Comparison of ENCODE assay signal across 16 cellular contexts in the genomic region with DNA sequence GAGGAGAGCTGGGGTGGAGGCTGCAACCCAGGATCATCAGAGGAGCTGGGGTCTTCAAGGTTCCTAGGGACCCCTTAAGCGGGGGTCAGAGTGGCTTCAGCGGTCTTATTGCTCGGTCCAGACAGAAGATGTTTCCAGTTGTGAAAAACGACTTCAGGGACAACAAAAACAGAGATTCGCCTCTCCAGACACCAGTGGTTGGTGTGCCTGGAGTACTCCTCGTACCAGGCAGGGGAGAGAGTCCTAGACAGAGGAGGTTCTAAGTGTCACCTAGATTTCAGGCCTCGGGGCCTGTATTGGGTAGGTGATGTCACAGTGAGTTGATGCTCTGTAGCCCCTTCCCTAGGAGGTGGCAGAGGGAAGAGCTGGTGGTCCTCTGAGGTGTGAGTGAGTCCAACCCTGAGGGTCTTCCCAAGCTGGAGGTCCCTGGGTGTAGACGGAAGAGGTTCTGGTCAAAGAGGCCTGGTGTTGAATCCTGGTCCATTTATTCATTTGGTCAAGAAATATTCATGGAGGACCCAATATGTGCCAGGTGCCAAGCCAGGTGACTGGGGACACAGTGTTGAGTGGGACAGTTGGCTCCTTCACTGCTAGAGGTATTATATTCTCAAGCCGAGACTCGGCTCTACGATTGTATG. TPM values are rescaled to one million over a fixed set of nuclear protein-coding genes. Genes with fewer than 3 reads are reported as not detected.
DNase-seq lines count a peak whose midpoint lies in the region; ATAC-seq and TF ChIP-seq lines count a peak whose summit lies in the region.
"Had no signal": no experiment of that assay in that cellular context is flagged by ENCODE, and none has a peak within 500 bp of the region (broad histone marks: within the 10 kb centered on the region; RNA-seq: fewer than 3 reads in every experiment).

No MANE protein-coding gene starts in this region.

- BruUV-seq in OCI-LY7 (replicated peaks; lab: Mats Ljungman, UMichigan) = no TSS peak

- H3K4me2 ChIP-seq in DND-41 (ENCODE audit: insufficient read depth, low read length) (no peak overlapping the region), OCI-LY7 (ENCODE audit: low read length) (peak overlapping the region; percentile 24), GM23248 (ENCODE audit: unreplicated experiment) (no peak overlapping the region)
- H3K4me2 ChIP-seq: GM23338, SK-N-SH had no signal

- no peak overlapping the region for H3K27ac Mint-ChIP-seq in naive thymus-derived CD4-positive, alpha-beta T cell
- H3K27ac Mint-ChIP-seq: GM23338 had no signal

- 68 to 71% methylated on average over 10 to 11 of the region's 11 CpGs for WGBS in GM23248 (ENCODE audit: low coverage in 1 of 2, low lambda C conversion rate in 2 of 2, missing lambda C conversion rate in 2 of 2), 2 experiments

- no peak overlapping the region for H3K9ac ChIP-seq in DND-41 (ENCODE audit: low read depth, low read length)
- H3K9ac ChIP-seq in GM23248 = no peak overlapping the region
- H3K9ac ChIP-seq: SK-N-SH had no signal

- in situ Hi-C loops in GM23248 (cut with MboI) = no loop called here

- H3K4me3 Mint-ChIP-seq in naive thymus-derived CD4-positive, alpha-beta T cell = peak overlapping the region in 1 of 10 donors; percentile 41
- H3K4me3 Mint-ChIP-seq: CD4-positive, CD25-positive, alpha-beta regulatory T cell; GM23338 had no signal

- H3K27me3 Mint-ChIP-seq in naive thymus-derived CD4-positive, alpha-beta T cell = peaks cover 0 to 47% (median 0%) of the 10 kb centered on the region in 5 donors

- no peak for ATAC-seq in DND-41 (ENCODE audit: insufficient read depth, low read depth)
- ATAC-seq in left lobe of liver = no peak
- no peak for ATAC-seq in naive thymus-derived CD4-positive, alpha-beta T cell

- H3K36me3 Mint-ChIP-seq in naive thymus-derived CD4-positive, alpha-beta T cell = no peaks in the 10 kb centered on the region
- H3K36me3 Mint-ChIP-seq: CD4-positive, CD25-positive, alpha-beta regulatory T cell had no signal

- TF ChIP-seq CTCF in DND-41 (IDR thresholded peaks at IDR 0.05; ENCODE audit: borderline replicate concordance, extremely low read depth, low read length, poor library complexity, severe bottlenecking) (no peak), OCI-LY7 (conservative IDR thresholded peaks at IDR 0.05; ENCODE audit: low read length) (no peak)

- DNase-seq in AG20443 (ENCODE audit: low spot score) = peak; percentile 4
- no peak for DNase-seq in DND-41
- DNase-seq in OCI-LY7 (ENCODE audit: low spot score) = no peak
- peak; percentile 32 for DNase-seq in left lobe of liver (ENCODE audit: low spot score)
- DNase-seq in naive thymus-derived CD4-positive, alpha-beta T cell = no peak
- DNase-seq in iPS-NIHi11 (ENCODE audit: low spot score) = no peak
- DNase-seq in GM23248 = no peak
- DNase-seq: NCI-H1048, NCI-H1436 treated with DMSO at 0.1 percent for 48 hours, Right ventricle myocardium superior had no signal

- H3K36me3 ChIP-seq in DND-41 (ENCODE audit: insufficient read depth, low read length) = no peaks in the 10 kb centered on the region
- peaks cover 5% of the 10 kb centered on the region for H3K36me3 ChIP-seq in OCI-LY7 (ENCODE audit: insufficient read depth, low read length)
- no peaks in the 10 kb centered on the region for H3K36me3 ChIP-seq in naive thymus-derived CD4-positive, alpha-beta T cell (ENCODE audit: control insufficient read depth in 2 of 3, insufficient read depth in 3 of 3, low read length in 3 of 3)
- H3K36me3 ChIP-seq in GM23248 (ENCODE audit: low read depth) = no peaks in the 10 kb centered on the region

- peaks cover 91% of the 10 kb centered on the region for H3K4me1 ChIP-seq in DND-41 (ENCODE audit: insufficient read depth, low read length)
- peaks cover 91% of the 10 kb centered on the region for H3K4me1 ChIP-seq in OCI-LY7 (ENCODE audit: insufficient read depth, low read length, poor library complexity, severe bottlenecking)
- no peaks in the 10 kb centered on the region for H3K4me1 ChIP-seq in naive thymus-derived CD4-positive, alpha-beta T cell (ENCODE audit: control insufficient read depth in 2 of 2, insufficient read depth in 2 of 2, low read length in 2 of 2)
- no peaks in the 10 kb centered on the region for H3K4me1 ChIP-seq in GM23248 (ENCODE audit: insufficient read depth)
- H3K4me1 ChIP-seq: Caco-2 had no signal

- H4K20me1 ChIP-seq in DND-41 (ENCODE audit: insufficient read depth, low read length) = no peaks in the 10 kb centered on the region
- no peaks in the 10 kb centered on the region for H4K20me1 ChIP-seq in OCI-LY7 (ENCODE audit: insufficient read depth, low read length)
- no peaks in the 10 kb centered on the region for H4K20me1 ChIP-seq in GM23248 (ENCODE audit: insufficient read depth)

- intact Hi-C loops in OCI-LY7 (cut with micrococcal nuclease; ENCODE audit: unreplicated experiment) = loop anchor here (5.0 to 10.0 kb wide), 4 partner anchors 111 to 718 kb away; no protein-coding TSS in a partner anchor
- intact Hi-C loops in naive thymus-derived CD4-positive, alpha-beta T cell (cut with micrococcal nuclease) = loop anchor here (5.0 kb wide), 2 partner anchors 171 to 296 kb away; no protein-coding TSS in a partner anchor

- H3K4me1 Mint-ChIP-seq in naive thymus-derived CD4-positive, alpha-beta T cell = peaks cover 0 to 13% (median 0%) of the 10 kb centered on the region in 7 donors
- H3K4me1 Mint-ChIP-seq: GM23338 had no signal

- H3K4me3 ChIP-seq in DND-41 (ENCODE audit: low read depth in 1 of 2, low read length in 2 of 2) = no peak overlapping the region
- H3K4me3 ChIP-seq in OCI-LY7 (ENCODE audit: low read depth, low read length, poor library complexity, severe bottlenecking) = no peak overlapping the region
- H3K4me3 ChIP-seq in naive thymus-derived CD4-positive, alpha-beta T cell (ENCODE audit: low read length) = no peak overlapping the region
- no peak overlapping the region for H3K4me3 ChIP-seq in GM23248
- H3K4me3 ChIP-seq: GM23338 had no signal

- H3K9me3 Mint-ChIP-seq in naive thymus-derived CD4-positive, alpha-beta T cell = no peaks in the 10 kb centered on the region
- H3K9me3 Mint-ChIP-seq: CD4-positive, CD25-positive, alpha-beta regulatory T cell; GM23338 had no signal

- H3K9me2 ChIP-seq in OCI-LY7 (ENCODE audit: insufficient read depth, low read length) = no peaks in the 10 kb centered on the region
- H3K9me2 ChIP-seq in GM23248 (ENCODE audit: insufficient read depth) = no peaks in the 10 kb centered on the region
- H3K9me2 ChIP-seq: SK-N-SH had no signal

- POLR2A ChIA-PET in OCI-LY7 (lab: Charles Lee) = interaction anchor here (0.6 to 11.4 kb wide), 6 partner anchors 23 to 252 kb away, joined by 4 to 308 read pairs (median 9); no protein-coding TSS in a partner anchor
- POLR2A ChIA-PET in naive thymus-derived CD4-positive, alpha-beta T cell (lab: Charles Lee) = interaction anchor here (0.7 kb wide), 1 partner anchor 129 kb away, joined by 3 read pairs; no protein-coding TSS in a partner anchor

- H3F3A ChIP-seq in GM23248 (ENCODE audit: insufficient read depth) = no peaks in the 10 kb centered on the region

- H3K27me3 ChIP-seq in DND-41 (ENCODE audit: insufficient read depth, low read length, poor library complexity) = no peaks in the 10 kb centered on the region
- H3K27me3 ChIP-seq in naive thymus-derived CD4-positive, alpha-beta T cell (ENCODE audit: control insufficient read depth in 2 of 2, insufficient read depth in 2 of 2, low read length in 2 of 2) = no peaks in the 10 kb centered on the region
- H3K27me3 ChIP-seq in GM23248 (replicated peaks; ENCODE audit: insufficient read depth) = peaks cover 11% of the 10 kb centered on the region; the same call in 1 of the 2 replicates

- no peaks in the 10 kb centered on the region for H3K79me2 ChIP-seq in DND-41 (ENCODE audit: insufficient read depth, low read length)
- peaks cover 18% of the 10 kb centered on the region for H3K79me2 ChIP-seq in OCI-LY7 (ENCODE audit: insufficient read depth, low read depth, low read length)
- no peaks in the 10 kb centered on the region for H3K79me2 ChIP-seq in GM23248 (ENCODE audit: insufficient read depth)

- peak overlapping the region; percentile 98 for H3K27ac ChIP-seq in DND-41 (ENCODE audit: low read length)
- no peak overlapping the region for H3K27ac ChIP-seq in OCI-LY7 (ENCODE audit: low read depth, low read length, poor library complexity, severe bottlenecking)
- no peak overlapping the region for H3K27ac ChIP-seq in naive thymus-derived CD4-positive, alpha-beta T cell (ENCODE audit: low read depth, low read length)
- H3K27ac ChIP-seq in GM23248 = no peak overlapping the region

- H2AFZ ChIP-seq in DND-41 (ENCODE audit: low read depth, low read length) (no peak overlapping the region), OCI-LY7 (ENCODE audit: low read length) (no peak overlapping the region), GM23248 (no peak overlapping the region)
- H2AFZ ChIP-seq: GM23338 had no signal

- CTCF ChIA-PET in OCI-LY7 (lab: Charles Lee; ENCODE audit: unreplicated experiment) = interaction anchor here (0.6 to 3.5 kb wide), 14 partner anchors 12 to 179 kb away, joined by 3 to 41 read pairs (median 8); no protein-coding TSS in a partner anchor
- CTCF ChIA-PET in naive thymus-derived CD4-positive, alpha-beta T cell (lab: Charles Lee) = interaction anchor here (0.5 to 9.4 kb wide), 33 partner anchors 9 to 176 kb away, joined by 3 to 322 read pairs (median 5); no protein-coding TSS in a partner anchor

- H3K9me3 ChIP-seq in DND-41 (ENCODE audit: insufficient read depth, low read length, severe bottlenecking) (no peaks in the 10 kb centered on the region), OCI-LY7 (ENCODE audit: low read length) (no peaks in the 10 kb centered on the region), GM23248 (ENCODE audit: low read depth) (no peaks in the 10 kb centered on the region)
- no peaks in the 10 kb centered on the region for H3K9me3 ChIP-seq in naive thymus-derived CD4-positive, alpha-beta T cell (ENCODE audit: control insufficient read depth in 2 of 3, low read length in 3 of 3)
- H3K9me3 ChIP-seq: Caco-2, SK-N-SH had no signal

RNA-seq across cellular contexts. Expression of a gene that starts 4.4 kb away (rescaled TPM):
- total RNA-seq in OCI-LY7 (2014; rRNA removed; shearing (Covaris generic)) = 219 TPM in 2 replicates
- total RNA-seq in OCI-LY7 (2022) (364 and 387 TPM in 2 replicates), left lobe of liver (1.2 TPM)
- total RNA-seq in naive thymus-derived CD4-positive, alpha-beta T cell = 10 to 100 TPM in 2 of 5 experiments, not detected in 3; 12.3 to 16.0 TPM
- polyA plus RNA-seq in naive thymus-derived CD4-positive, alpha-beta T cell = under 1 TPM in 1 of 2 donors, not detected in 1; 0.53 TPM
- total RNA-seq in GM23248 (2014; rRNA removed; shearing (Covaris generic)) = not detected in 2 replicates
- not detected in 2 replicates for polyA plus RNA-seq in GM23248 (2016; fragmentation: Nextera tagmentation; extraction: Ambion mirVana)
- total RNA-seq: A673, Caco-2, GM23338, M059J, Right ventricle myocardium superior had no signal
- polyA plus RNA-seq: GM23338, SK-N-SH had no signal

Comparison
In these comparisons a context has a peak if more than half of its experiments do, and no peak if none do; other contexts are left out.
1. DNase-seq: peak in AG20443 (single experiment) and left lobe of liver (single experiment); none in DND-41 (single experiment), OCI-LY7 (single experiment), naive thymus-derived CD4-positive, alpha-beta T cell (0 of 9), iPS-NIHi11 (single experiment) and GM23248 (single experiment).
2. RNA of a gene that starts 4.4 kb away (total RNA-seq): 219 to 387 TPM in OCI-LY7; 1.2 TPM in left lobe of liver (single experiment), 12.3 to 16.0 TPM in naive thymus-derived CD4-positive, alpha-beta T cell and not detected in GM23248; every median in the first group is over 10 times any median in the second.